ENCODE assay signal across 28 cellular contexts in the genomic region with DNA sequence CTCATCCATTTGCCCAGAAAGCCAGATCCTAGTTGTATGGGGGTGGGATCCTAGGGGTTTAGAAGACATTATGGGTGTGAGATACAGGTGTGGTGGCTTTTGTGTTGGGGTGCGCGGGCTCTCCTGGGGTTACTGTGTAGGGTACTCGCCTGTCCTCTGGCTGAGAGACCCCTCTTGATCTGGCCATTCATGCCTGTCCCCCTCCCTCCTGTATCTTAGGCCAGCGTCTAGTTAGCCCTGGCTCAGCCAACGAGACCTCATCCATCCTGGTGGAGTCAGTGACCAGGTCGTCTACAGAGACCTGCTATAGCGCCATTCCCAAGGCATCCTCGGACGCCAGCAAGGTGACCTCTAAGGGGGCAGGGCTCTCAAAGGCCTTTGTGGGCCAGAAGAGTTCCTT. TPM values are rescaled to one million over a fixed set of nuclear protein-coding genes. Genes with fewer than 3 reads are reported as not detected.
"Had no signal": no experiment of that assay in that cellular context is flagged by ENCODE, and none has a peak within 500 bp of the region (broad histone marks: within the 10 kb centered on the region; RNA-seq: fewer than 3 reads in every experiment).

No MANE protein-coding gene starts in this region.

- H3K36me3 ChIP-seq: gastrocnemius medialis, neural progenitor cell had no signal

- H3K4me3 ChIP-seq: coronary artery, gastrocnemius medialis, heart left ventricle, hepatocyte, left ventricle myocardium inferior, lower lobe of right lung, neural progenitor cell, smooth muscle cell, suprapubic skin, vagina had no signal

- DNase-seq: dermis blood vessel endothelial cell; effector memory CD8-positive, alpha-beta T cell; erythroblast; foreskin fibroblast; gastrocnemius medialis; heart left ventricle; kidney glomerular epithelial cell; left colon; left ventricle myocardium inferior; lower lobe of right lung; posterior cingulate gyrus; stimulated activated CD4-positive, alpha-beta T cell treated with anti-CD3 and anti-CD28 coated beads, Interleukin-12 subunit alpha, Interleukin-12 subunit beta, amount 100 ng/mL, for 4 hours; stimulated activated CD4-positive, alpha-beta T cell treated with anti-CD3 and anti-CD28 coated beads, Interleukin-1b, Interleukin-23, amount 100 ng/mL, for 48 hours; stimulated activated CD4-positive, alpha-beta T cell treated with anti-CD3 and anti-CD28 coated beads, Interleukin-4, amount 100 ng/mL, for 1 hour; stimulated activated CD8-positive, alpha-beta memory T cell treated with anti-CD3 and anti-CD28 coated beads, Interleukin-4, amount 100 ng/mL, for 48 hours; stimulated activated naive CD4-positive, alpha-beta T cell; stimulated activated naive CD8-positive, alpha-beta T cell treated with anti-CD3 and anti-CD28 coated beads, Interleukin-15, amount 100 ng/mL, for 72 hours; trophoblast cell had no signal

- ATAC-seq: effector memory CD8-positive, alpha-beta T cell; gastrocnemius medialis; heart left ventricle; left colon; lower lobe of right lung; naive thymus-derived CD8-positive, alpha-beta T cell; sciatic nerve; stimulated activated naive CD8-positive, alpha-beta T cell treated with anti-CD3 and anti-CD28 coated beads, Interleukin-15, amount 100 ng/mL, for 72 hours had no signal

- H3K4me1 ChIP-seq: vagina had no signal

- H3K27ac ChIP-seq: coronary artery, gastrocnemius medialis, hepatocyte, left ventricle myocardium inferior, lower lobe of right lung, neural progenitor cell, suprapubic skin, vagina had no signal

- H3K9me3 ChIP-seq: gastrocnemius medialis, heart left ventricle, left ventricle myocardium inferior, lower lobe of right lung, suprapubic skin, vagina had no signal

- H3K27me3 ChIP-seq: gastrocnemius medialis, heart left ventricle, hepatocyte, neural progenitor cell, suprapubic skin, vagina had no signal

RNA-seq across cellular contexts. Expression of a gene that starts 41.4 kb away (rescaled TPM):
- total RNA-seq: myocyte, osteocyte, smooth muscle cell had no signal
